In genomic region chr20:48826480-48826879, GRCh38 we compare ENCODE assay signal across 8 cellular contexts. TPM values are rescaled to one million over a fixed set of nuclear protein-coding genes. Genes with fewer than 3 reads are reported as not detected.
DNase-seq lines count a peak whose midpoint lies in the region; ATAC-seq and TF ChIP-seq lines count a peak whose summit lies in the region.
"Not testable (repeated sequence)": the region's sequence is repeated elsewhere in the genome, so short reads cannot be mapped to it uniquely, and the experiment has no call there.

No MANE protein-coding gene starts in this region.

- ATAC-seq in Panc1; aorta (ENCODE audit: low FRiP score): not testable (repeated sequence)

- POLR2A ChIA-PET in Panc1 (lab: Charles Lee): not testable (repeated sequence)

- H3K4me1 ChIP-seq in Panc1 (ENCODE audit: control insufficient read depth, insufficient read depth, low read length): peaks cover 48% of the 10 kb centered on the region
- peaks cover 51% of the 10 kb centered on the region for H3K4me1 ChIP-seq in left ventricle myocardium inferior
- H3K4me1 ChIP-seq in muscle layer of colon (ENCODE audit: insufficient read depth, low read length); aorta (ENCODE audit: control insufficient read depth in 1 of 2, insufficient read depth in 2 of 2, low read length in 2 of 2): not testable (repeated sequence)
- H3K4me1 ChIP-seq in skeletal muscle tissue (ENCODE audit: control insufficient read depth in 3 of 3, insufficient read depth in 3 of 3, low read length in 3 of 3): peaks cover 5 to 25% (median 14%) of the 10 kb centered on the region in 3 donors

- H3K27me3 Mint-ChIP-seq in activated T-helper 2 cell treated with anti-CD3 and anti-CD28 coated beads, Interferon-gamma antibody, Interleukin-2, Interleukin-4, amounts not matched to agents 10 μg/mL and 5 μg/mL and 100 μg/mL, durations not matched to agents 14 hours and 24 hours and 36 hours (ENCODE audit: low read depth): peaks cover 26% of the 10 kb centered on the region

- peak overlapping the region; percentile 49 for H3K27ac Mint-ChIP-seq in activated T-helper 2 cell treated with anti-CD3 and anti-CD28 coated beads, Interferon-gamma antibody, Interleukin-2, Interleukin-4, amounts not matched to agents 10 μg/mL and 5 μg/mL and 100 μg/mL, durations not matched to agents 14 hours and 24 hours and 36 hours

- in situ Hi-C loops in Panc1 (cut with HindIII; ENCODE audit: low pct_unique_long_range_greater_than_20kb, low sequenced_read_pairs): not testable (repeated sequence)

- DNase-seq in Panc1 (ENCODE audit: low read depth, low spot score); activated T-helper 2 cell treated with anti-CD3 and anti-CD28 coated beads, Interferon-gamma antibody, Interleukin-2, Interleukin-4, amounts not matched to agents 10 μg/mL and 5 μg/mL and 100 μg/mL, durations not matched to agents 14 hours and 24 hours and 36 hours (ENCODE audit: low spot score); coronary artery (ENCODE audit: low spot score); left ventricle myocardium inferior; aorta: not testable (repeated sequence)

- peak overlapping the region; percentile 81 for H3K4me3 ChIP-seq in GM08714 (ENCODE audit: low read length)
- H3K4me3 ChIP-seq in Panc1 (ENCODE audit: low read depth in 2 of 2, low read length in 2 of 2): peak overlapping the region; percentile 74 to 82
- H3K4me3 ChIP-seq in coronary artery: peak overlapping the region; percentile 84
- peak overlapping the region; percentile 77 for H3K4me3 ChIP-seq in left ventricle myocardium inferior
- H3K4me3 ChIP-seq in muscle layer of colon (ENCODE audit: low read depth in 1 of 2, low read length in 2 of 2): not testable (repeated sequence)
- H3K4me3 ChIP-seq in skeletal muscle tissue (ENCODE audit: low read length in 3 of 3): peak overlapping the region; percentile 56 to 65 (median 65)
- H3K4me3 ChIP-seq in aorta (ENCODE audit: low read length in 2 of 2): peak overlapping the region; percentile 94 to 97

- not testable (repeated sequence) for H3K27me3 ChIP-seq in Panc1 (ENCODE audit: control insufficient read depth, insufficient read depth, low read length); left ventricle myocardium inferior (ENCODE audit: low read depth); skeletal muscle tissue (ENCODE audit: control insufficient read depth in 3 of 3, insufficient read depth in 3 of 3, low read length in 3 of 3); aorta (ENCODE audit: control insufficient read depth in 1 of 2, insufficient read depth in 2 of 2, low read length in 1 of 2)
- H3K27me3 ChIP-seq in muscle layer of colon (ENCODE audit: control insufficient read depth in 1 of 2, insufficient read depth in 2 of 2, low read length in 2 of 2): peaks cover 0 to 15% of the 10 kb centered on the region in 2 donors

- not testable (repeated sequence) for TF ChIP-seq CTCF in Panc1 (IDR thresholded peaks at IDR 0.05); coronary artery (IDR thresholded peaks at IDR 0.05); left ventricle myocardium inferior (IDR thresholded peaks at IDR 0.05; ENCODE audit: borderline replicate concordance)

- peak overlapping the region; percentile 95 for H3K4me3 Mint-ChIP-seq in activated T-helper 2 cell treated with anti-CD3 and anti-CD28 coated beads, Interferon-gamma antibody, Interleukin-2, Interleukin-4, amounts not matched to agents 10 μg/mL and 5 μg/mL and 100 μg/mL, durations not matched to agents 14 hours and 24 hours and 36 hours (ENCODE audit: low read depth)

- H3K36me3 Mint-ChIP-seq in activated T-helper 2 cell treated with anti-CD3 and anti-CD28 coated beads, Interferon-gamma antibody, Interleukin-2, Interleukin-4, amounts not matched to agents 10 μg/mL and 5 μg/mL and 100 μg/mL, durations not matched to agents 14 hours and 24 hours and 36 hours (ENCODE audit: low read depth): peaks cover 36% of the 10 kb centered on the region

- CTCF ChIA-PET in Panc1 (lab: Charles Lee): interaction anchor here (0.9 kb wide), 1 partner anchor 169 kb away, joined by 5 read pairs; no protein-coding TSS in a partner anchor

- not testable (repeated sequence) for H3K9me3 Mint-ChIP-seq in activated T-helper 2 cell treated with anti-CD3 and anti-CD28 coated beads, Interferon-gamma antibody, Interleukin-2, Interleukin-4, amounts not matched to agents 10 μg/mL and 5 μg/mL and 100 μg/mL, durations not matched to agents 14 hours and 24 hours and 36 hours

- intact Hi-C loops in Panc1 (cut with micrococcal nuclease; ENCODE audit: unreplicated experiment): loop anchor here (5.0 to 10.0 kb wide), 2 partner anchors 78 to 169 kb away; no protein-coding TSS in a partner anchor
- intact Hi-C loops in activated T-helper 2 cell treated with anti-CD3 and anti-CD28 coated beads, Interferon-gamma antibody, Interleukin-2, Interleukin-4, amounts not matched to agents 10 μg/mL and 5 μg/mL and 100 μg/mL, durations not matched to agents 14 hours and 24 hours and 36 hours (cut with micrococcal nuclease): loop anchor here (1.0 to 5.0 kb wide), 2 partner anchors 81 to 87 kb away; no protein-coding TSS in a partner anchor
- intact Hi-C loops in left ventricle myocardium inferior (cut with micrococcal nuclease): not testable (repeated sequence)
- intact Hi-C loops in aorta (cut with DNase I): loop anchor here (2.0 to 5.0 kb wide), 4 partner anchors 104 to 169 kb away; no protein-coding TSS in a partner anchor

- not testable (repeated sequence) for BruUV-seq in Panc1 (replicated peaks; lab: Mats Ljungman, UMichigan)

- not testable (repeated sequence) for H3K9me3 ChIP-seq in Panc1 (ENCODE audit: control insufficient read depth, insufficient read depth, low read depth, low read length); left ventricle myocardium inferior (replicated peaks); muscle layer of colon (ENCODE audit: low read length); skeletal muscle tissue (ENCODE audit: control insufficient read depth in 3 of 3, low read length in 3 of 3); aorta (ENCODE audit: control insufficient read depth, low read length)

- peaks cover 52% of the 10 kb centered on the region for H3K4me1 Mint-ChIP-seq in activated T-helper 2 cell treated with anti-CD3 and anti-CD28 coated beads, Interferon-gamma antibody, Interleukin-2, Interleukin-4, amounts not matched to agents 10 μg/mL and 5 μg/mL and 100 μg/mL, durations not matched to agents 14 hours and 24 hours and 36 hours (ENCODE audit: low read depth)

- H3K27ac ChIP-seq in Panc1 (ENCODE audit: low read length) (peak overlapping the region; percentile 77), coronary artery (peak overlapping the region in 1 of 2 donors; percentile 87), left ventricle myocardium inferior (replicated peaks) (peak overlapping the region; percentile 89), muscle layer of colon (ENCODE audit: low read depth, low read length) (peak overlapping the region; percentile 13)
- H3K27ac ChIP-seq in skeletal muscle tissue (ENCODE audit: low read depth, low read length); aorta (ENCODE audit: low read depth in 1 of 2, low read length in 2 of 2): not testable (repeated sequence)

- H3K9ac ChIP-seq in muscle layer of colon (ENCODE audit: low read length): not testable (repeated sequence)
- peak overlapping the region in 2 of 3 donors; percentile 57 to 61 for H3K9ac ChIP-seq in skeletal muscle tissue (ENCODE audit: low read depth in 1 of 3, low read length in 3 of 3)

- not testable (repeated sequence) for H3K36me3 ChIP-seq in Panc1 (ENCODE audit: control insufficient read depth, insufficient read depth, low read length); left ventricle myocardium inferior; muscle layer of colon (ENCODE audit: insufficient read depth, low read length); skeletal muscle tissue (ENCODE audit: control insufficient read depth in 3 of 3, insufficient read depth in 3 of 3, low read length in 3 of 3); aorta (ENCODE audit: control insufficient read depth in 1 of 2, insufficient read depth in 2 of 2, low read length in 1 of 2)

- 23 to 37% methylated on average over 17 of the region's 17 CpGs for WGBS in aorta, 2 donors

RNA-seq across cellular contexts. Expression of gene PREX1, which starts 1.3 kb away (rescaled TPM):
- total RNA-seq in Panc1 (2021; ENCODE audit: unreplicated experiment): 20.0 TPM
- 18.5 TPM for polyA plus RNA-seq in Panc1 (2012; ENCODE audit: insufficient read length)
- 80.3 and 83.9 TPM in 2 replicates for total RNA-seq in activated T-helper 2 cell treated with anti-CD3 and anti-CD28 coated beads, Interferon-gamma antibody, Interleukin-2, Interleukin-4, amounts not matched to agents 10 μg/mL and 5 μg/mL and 100 μg/mL, durations not matched to agents 14 hours and 24 hours and 36 hours
- total RNA-seq in left ventricle myocardium inferior: 11.2 TPM
- total RNA-seq in skeletal muscle tissue: 20.4 TPM
- 10 to 100 TPM; 40.9 to 44.3 TPM for total RNA-seq in aorta
- 10 to 100 TPM; 20.4 to 49.0 TPM for polyA plus RNA-seq in aorta
